ENCODE assay signal across 29 cellular contexts in genomic region chr15:44045661-44046060, GRCh38.
"Had no signal": no experiment of that assay in that cellular context is flagged by ENCODE, and none has a peak within 500 bp of the region (broad histone marks: within the 10 kb centered on the region; RNA-seq: fewer than 3 reads in every experiment).

No MANE protein-coding gene starts in this region.

- H3K9me3 ChIP-seq: adrenal gland, body of pancreas had no signal

- H3K36me3 Mint-ChIP-seq: activated naive CD4-positive, alpha-beta T cell treated with anti-CD3 and anti-CD28 coated beads, Interleukin-2, amount 10 ng/mL, durations not matched to agents 7 days and 5 days had no signal

- H3K4me3 Mint-ChIP-seq: activated B cell treated with CpG ODN at 0.5 μM for 24 hours; activated CD8-positive, alpha-beta T cell treated with anti-CD3 and anti-CD28 coated beads for 36 hours; activated naive CD4-positive, alpha-beta T cell treated with anti-CD3 and anti-CD28 coated beads, Interleukin-2, amount 10 ng/mL, durations not matched to agents 7 days and 5 days; activated T-cell treated with anti-CD3 and anti-CD28 coated beads, Interleukin-2, amount 50 U/mL, for 4 hours; effector memory CD8-positive, alpha-beta T cell; T-helper 17 cell; T-helper 2 cell treated with Interferon-gamma antibody and Interleukin-4, amounts not matched to agents 5 μg/mL and 100 μg/mL, for 36 hours had no signal

- H3K27me3 ChIP-seq: adrenal gland, body of pancreas had no signal

- H3K9me3 Mint-ChIP-seq: activated B cell treated with CpG ODN at 0.5 μM for 24 hours; activated CD8-positive, alpha-beta T cell treated with anti-CD3 and anti-CD28 coated beads for 36 hours; activated naive CD4-positive, alpha-beta T cell treated with anti-CD3 and anti-CD28 coated beads, Interleukin-2, amount 10 ng/mL, durations not matched to agents 7 days and 5 days; activated T-cell treated with anti-CD3 and anti-CD28 coated beads, Interleukin-2, amount 50 U/mL, for 4 hours; effector memory CD8-positive, alpha-beta T cell; T-helper 2 cell treated with Interferon-gamma antibody and Interleukin-4, amounts not matched to agents 5 μg/mL and 100 μg/mL, for 36 hours had no signal

- ATAC-seq: activated CD4-positive, CD25-positive, alpha-beta regulatory T cell treated with anti-CD3 and anti-CD28 coated beads, Interleukin-2, amount 50 U/mL, for 24 hours; body of pancreas; effector memory CD8-positive, alpha-beta T cell; esophagus mucosa; T-helper 17 cell had no signal

- DNase-seq: activated B cell treated with CpG ODN at 0.5 μM for 24 hours; activated CD4-positive, alpha-beta T cell treated with anti-CD3 and anti-CD28 coated beads for 48 hours; activated CD4-positive, alpha-beta T cell treated with anti-CD3 and anti-CD28 coated beads, Interleukin-2, amount 50 U/mL, for 1 hour; activated CD4-positive, alpha-beta T cell treated with anti-CD3 and anti-CD28 coated beads, Interleukin-2, amount 50 U/mL, for 48 hours; activated CD8-positive, alpha-beta memory T cell treated with anti-CD3 and anti-CD28 coated beads for 24 hours; activated CD8-positive, alpha-beta T cell treated with anti-CD3 and anti-CD28 coated beads for 36 hours; activated gamma-delta T cell; activated naive CD4-positive, alpha-beta T cell; activated naive CD4-positive, alpha-beta T cell treated with anti-CD3 and anti-CD28 coated beads, Interleukin-2, amount 10 ng/mL, durations not matched to agents 7 days and 5 days; activated T-cell treated with anti-CD3 and anti-CD28 coated beads, Interleukin-2, amount 50 U/mL, for 4 hours; adrenal gland; amygdala; aorta; body of pancreas; caudate nucleus; cortex of kidney; effector CD4-positive, alpha-beta T cell; effector memory CD8-positive, alpha-beta T cell; foreskin fibroblast; head of caudate nucleus; T-helper 1 cell; T-helper 17 cell; T1000; WERI-Rb-1 had no signal

- H3K4me3 ChIP-seq: adrenal gland, body of pancreas had no signal

- FAIRE-seq: colon, frontal cortex had no signal

- H3K27ac ChIP-seq: adrenal gland, body of pancreas, WERI-Rb-1 had no signal

- H3K36me3 ChIP-seq: adrenal gland, WERI-Rb-1 had no signal

- H3K4me1 Mint-ChIP-seq: activated B cell treated with CpG ODN at 0.5 μM for 24 hours; activated naive CD4-positive, alpha-beta T cell treated with anti-CD3 and anti-CD28 coated beads, Interleukin-2, amount 10 ng/mL, durations not matched to agents 7 days and 5 days had no signal

- H3K27ac Mint-ChIP-seq: activated B cell treated with CpG ODN at 0.5 μM for 24 hours; activated CD8-positive, alpha-beta T cell treated with anti-CD3 and anti-CD28 coated beads for 36 hours; activated naive CD4-positive, alpha-beta T cell treated with anti-CD3 and anti-CD28 coated beads, Interleukin-2, amount 10 ng/mL, durations not matched to agents 7 days and 5 days; effector memory CD8-positive, alpha-beta T cell; T-helper 17 cell; T-helper 2 cell treated with Interferon-gamma antibody and Interleukin-4, amounts not matched to agents 5 μg/mL and 100 μg/mL, for 36 hours had no signal

- H3K4me1 ChIP-seq: adrenal gland, body of pancreas had no signal

- H3K27me3 Mint-ChIP-seq: activated naive CD4-positive, alpha-beta T cell treated with anti-CD3 and anti-CD28 coated beads, Interleukin-2, amount 10 ng/mL, durations not matched to agents 7 days and 5 days had no signal
